3 cellular contexts compared by ENCODE assay signal in the genomic region with DNA sequence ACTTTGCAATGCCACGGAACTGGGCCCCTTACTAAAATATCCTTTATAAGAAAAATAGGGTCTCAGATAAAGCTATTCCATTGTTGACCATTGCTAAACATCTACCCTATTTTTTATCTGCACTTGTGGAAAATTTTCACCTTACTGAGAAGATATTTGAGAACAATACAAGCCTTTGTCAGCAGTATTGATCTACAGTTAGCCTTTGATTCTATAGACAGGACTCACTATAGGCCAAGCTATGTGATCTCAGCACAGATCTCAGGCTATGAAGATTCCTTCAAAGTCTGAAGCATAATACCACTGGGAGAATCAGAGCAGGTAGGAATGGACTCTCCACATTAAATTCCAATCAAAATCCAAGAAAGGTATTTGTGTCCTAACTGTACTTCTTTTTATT.
TF ChIP-seq lines count a peak whose summit lies in the region.

No MANE protein-coding gene starts in this region.

TF ChIP-seq in HepG2, 621 proteins besides CTCF, POLR2A, EP300 and RAD21 (continues in another document):
- TF ChIP-seq HDAC6 (IDR thresholded peaks at IDR 0.05; ENCODE audit: low read depth, low read length) (no peak), NFKB2 (CRISPR knock-in tag; IDR thresholded peaks at IDR 0.05; ENCODE audit: borderline replicate concordance) (no peak), ZNF543 (CRISPR knock-in tag; IDR thresholded peaks at IDR 0.05) (no peak), MAFK (conservative IDR thresholded peaks at IDR 0.05 in 1 of 2, IDR thresholded peaks at IDR 0.05 in 1 of 2; ENCODE audit: low read length in 2 of 2) (peak in 1 of 2 experiments; percentile 32; a peak in 2 of 4 replicates), PAWR (CRISPR knock-in tag; IDR thresholded peaks at IDR 0.05; ENCODE audit: borderline replicate concordance) (no peak), SOX5 (CRISPR knock-in tag; IDR thresholded peaks at IDR 0.05; ENCODE audit: borderline replicate concordance) (peak; percentile 35; the same call in 1 of the 2 replicates), KLF12 (CRISPR knock-in tag; IDR thresholded peaks at IDR 0.05; ENCODE audit: borderline replicate concordance) (no peak), ZNF652 (CRISPR knock-in tag; IDR thresholded peaks at IDR 0.05; ENCODE audit: borderline replicate concordance, low read depth) (no peak), ZNF564 (CRISPR knock-in tag; IDR thresholded peaks at IDR 0.05) (no peak), SOX13 (IDR thresholded peaks at IDR 0.05) (no peak), SOX13 (CRISPR knock-in tag; conservative IDR thresholded peaks at IDR 0.05 in 1 of 2, IDR thresholded peaks at IDR 0.05 in 1 of 2) (peak in 1 of 2 experiments; percentile 72; a peak in 2 of 4 replicates), ESRRA (CRISPR knock-in tag; IDR thresholded peaks at IDR 0.05; ENCODE audit: low read depth) (no peak), ZNF781 (CRISPR knock-in tag; IDR thresholded peaks at IDR 0.05; ENCODE audit: borderline replicate concordance, not compliant biosample characterization) (no peak), SRY (CRISPR knock-in tag; IDR thresholded peaks at IDR 0.05) (no peak)
- TF ChIP-seq, protein P1, sequence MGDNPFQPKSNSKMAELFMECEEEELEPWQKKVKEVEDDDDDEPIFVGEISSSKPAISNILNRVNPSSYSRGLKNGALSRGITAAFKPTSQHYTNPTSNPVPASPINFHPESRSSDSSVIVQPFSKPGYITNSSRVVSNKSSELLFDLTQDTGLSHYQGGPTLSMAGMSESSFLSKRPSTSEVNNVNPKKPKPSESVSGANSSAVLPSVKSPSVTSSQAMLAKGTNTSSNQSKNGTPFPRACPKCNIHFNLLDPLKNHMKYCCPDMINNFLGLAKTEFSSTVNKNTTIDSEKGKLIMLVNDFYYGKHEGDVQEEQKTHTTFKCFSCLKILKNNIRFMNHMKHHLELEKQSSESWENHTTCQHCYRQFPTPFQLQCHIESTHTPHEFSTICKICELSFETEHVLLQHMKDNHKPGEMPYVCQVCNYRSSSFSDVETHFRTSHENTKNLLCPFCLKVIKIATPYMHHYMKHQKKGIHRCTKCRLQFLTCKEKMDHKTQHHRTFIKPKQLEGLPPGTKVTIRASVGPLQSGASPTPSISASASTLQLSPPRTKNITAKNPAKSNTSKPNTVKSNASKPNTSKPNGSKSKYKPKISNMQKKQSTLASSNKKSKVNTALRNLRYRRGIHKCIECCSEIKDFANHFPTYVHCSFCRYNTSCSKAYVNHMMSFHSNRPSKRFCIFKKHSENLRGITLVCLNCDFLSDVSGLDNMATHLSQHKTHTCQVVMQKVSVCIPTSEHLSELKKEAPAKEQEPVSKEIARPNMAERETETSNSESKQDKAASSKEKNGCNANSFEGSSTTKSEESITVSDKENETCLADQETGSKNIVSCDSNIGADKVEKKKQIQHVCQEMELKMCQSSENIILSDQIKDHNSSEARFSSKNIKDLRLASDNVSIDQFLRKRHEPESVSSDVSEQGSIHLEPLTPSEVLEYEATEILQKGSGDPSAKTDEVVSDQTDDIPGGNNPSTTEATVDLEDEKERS (CRISPR knock-in tag; IDR thresholded peaks at IDR 0.05) = no peak
- TF ChIP-seq, protein P2, sequence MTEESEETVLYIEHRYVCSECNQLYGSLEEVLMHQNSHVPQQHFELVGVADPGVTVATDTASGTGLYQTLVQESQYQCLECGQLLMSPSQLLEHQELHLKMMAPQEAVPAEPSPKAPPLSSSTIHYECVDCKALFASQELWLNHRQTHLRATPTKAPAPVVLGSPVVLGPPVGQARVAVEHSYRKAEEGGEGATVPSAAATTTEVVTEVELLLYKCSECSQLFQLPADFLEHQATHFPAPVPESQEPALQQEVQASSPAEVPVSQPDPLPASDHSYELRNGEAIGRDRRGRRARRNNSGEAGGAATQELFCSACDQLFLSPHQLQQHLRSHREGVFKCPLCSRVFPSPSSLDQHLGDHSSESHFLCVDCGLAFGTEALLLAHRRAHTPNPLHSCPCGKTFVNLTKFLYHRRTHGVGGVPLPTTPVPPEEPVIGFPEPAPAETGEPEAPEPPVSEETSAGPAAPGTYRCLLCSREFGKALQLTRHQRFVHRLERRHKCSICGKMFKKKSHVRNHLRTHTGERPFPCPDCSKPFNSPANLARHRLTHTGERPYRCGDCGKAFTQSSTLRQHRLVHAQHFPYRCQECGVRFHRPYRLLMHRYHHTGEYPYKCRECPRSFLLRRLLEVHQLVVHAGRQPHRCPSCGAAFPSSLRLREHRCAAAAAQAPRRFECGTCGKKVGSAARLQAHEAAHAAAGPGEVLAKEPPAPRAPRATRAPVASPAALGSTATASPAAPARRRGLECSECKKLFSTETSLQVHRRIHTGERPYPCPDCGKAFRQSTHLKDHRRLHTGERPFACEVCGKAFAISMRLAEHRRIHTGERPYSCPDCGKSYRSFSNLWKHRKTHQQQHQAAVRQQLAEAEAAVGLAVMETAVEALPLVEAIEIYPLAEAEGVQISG (CRISPR knock-in tag; IDR thresholded peaks at IDR 0.05) = no peak

TF ChIP-seq in endothelial cell of umbilical vein, 7 proteins besides CTCF, POLR2A, EP300 and RAD21:
- TF ChIP-seq GATA2 (IDR thresholded peaks at IDR 0.05; ENCODE audit: insufficient read depth, insufficient read length, low read depth, low read length) (no peak), MYC (IDR thresholded peaks at IDR 0.05; ENCODE audit: low read depth, low read length) (no peak), POLR2AphosphoS5 (IDR thresholded peaks at IDR 0.05; ENCODE audit: insufficient read depth, low read depth, low read length) (no peak), FOS (IDR thresholded peaks at IDR 0.05; ENCODE audit: borderline replicate concordance, insufficient read depth, low read length) (no peak), EZH2 (IDR thresholded peaks at IDR 0.05; ENCODE audit: borderline replicate concordance, low read depth, low read length, severe bottlenecking) (no peak), JUN (IDR thresholded peaks at IDR 0.05; ENCODE audit: borderline replicate concordance, insufficient read depth, insufficient read length, low read depth) (no peak)
- TF ChIP-seq, protein P3, sequence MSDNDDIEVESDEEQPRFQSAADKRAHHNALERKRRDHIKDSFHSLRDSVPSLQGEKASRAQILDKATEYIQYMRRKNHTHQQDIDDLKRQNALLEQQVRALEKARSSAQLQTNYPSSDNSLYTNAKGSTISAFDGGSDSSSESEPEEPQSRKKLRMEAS (IDR thresholded peaks at IDR 0.05; ENCODE audit: insufficient read depth, insufficient read length) = no peak

TF ChIP-seq in GM23338, 12 proteins besides CTCF, POLR2A, EP300 and RAD21:
- TF ChIP-seq EZH2 (IDR thresholded peaks at IDR 0.05; ENCODE audit: low read depth, unreplicated experiment) (no peak), ZNF331 (CRISPR knock-in tag; IDR thresholded peaks at IDR 0.05; ENCODE audit: low read depth) (no peak), POLR2AphosphoS5 (IDR thresholded peaks at IDR 0.05; ENCODE audit: low read depth) (no peak), EZH2phosphoT487 (IDR thresholded peaks at IDR 0.05; ENCODE audit: unreplicated experiment) (no peak), JUNB (IDR thresholded peaks at IDR 0.05; ENCODE audit: unreplicated experiment) (no peak), NANOG (IDR thresholded peaks at IDR 0.05; ENCODE audit: borderline replicate concordance) (no peak)
- TF ChIP-seq, protein P4, sequence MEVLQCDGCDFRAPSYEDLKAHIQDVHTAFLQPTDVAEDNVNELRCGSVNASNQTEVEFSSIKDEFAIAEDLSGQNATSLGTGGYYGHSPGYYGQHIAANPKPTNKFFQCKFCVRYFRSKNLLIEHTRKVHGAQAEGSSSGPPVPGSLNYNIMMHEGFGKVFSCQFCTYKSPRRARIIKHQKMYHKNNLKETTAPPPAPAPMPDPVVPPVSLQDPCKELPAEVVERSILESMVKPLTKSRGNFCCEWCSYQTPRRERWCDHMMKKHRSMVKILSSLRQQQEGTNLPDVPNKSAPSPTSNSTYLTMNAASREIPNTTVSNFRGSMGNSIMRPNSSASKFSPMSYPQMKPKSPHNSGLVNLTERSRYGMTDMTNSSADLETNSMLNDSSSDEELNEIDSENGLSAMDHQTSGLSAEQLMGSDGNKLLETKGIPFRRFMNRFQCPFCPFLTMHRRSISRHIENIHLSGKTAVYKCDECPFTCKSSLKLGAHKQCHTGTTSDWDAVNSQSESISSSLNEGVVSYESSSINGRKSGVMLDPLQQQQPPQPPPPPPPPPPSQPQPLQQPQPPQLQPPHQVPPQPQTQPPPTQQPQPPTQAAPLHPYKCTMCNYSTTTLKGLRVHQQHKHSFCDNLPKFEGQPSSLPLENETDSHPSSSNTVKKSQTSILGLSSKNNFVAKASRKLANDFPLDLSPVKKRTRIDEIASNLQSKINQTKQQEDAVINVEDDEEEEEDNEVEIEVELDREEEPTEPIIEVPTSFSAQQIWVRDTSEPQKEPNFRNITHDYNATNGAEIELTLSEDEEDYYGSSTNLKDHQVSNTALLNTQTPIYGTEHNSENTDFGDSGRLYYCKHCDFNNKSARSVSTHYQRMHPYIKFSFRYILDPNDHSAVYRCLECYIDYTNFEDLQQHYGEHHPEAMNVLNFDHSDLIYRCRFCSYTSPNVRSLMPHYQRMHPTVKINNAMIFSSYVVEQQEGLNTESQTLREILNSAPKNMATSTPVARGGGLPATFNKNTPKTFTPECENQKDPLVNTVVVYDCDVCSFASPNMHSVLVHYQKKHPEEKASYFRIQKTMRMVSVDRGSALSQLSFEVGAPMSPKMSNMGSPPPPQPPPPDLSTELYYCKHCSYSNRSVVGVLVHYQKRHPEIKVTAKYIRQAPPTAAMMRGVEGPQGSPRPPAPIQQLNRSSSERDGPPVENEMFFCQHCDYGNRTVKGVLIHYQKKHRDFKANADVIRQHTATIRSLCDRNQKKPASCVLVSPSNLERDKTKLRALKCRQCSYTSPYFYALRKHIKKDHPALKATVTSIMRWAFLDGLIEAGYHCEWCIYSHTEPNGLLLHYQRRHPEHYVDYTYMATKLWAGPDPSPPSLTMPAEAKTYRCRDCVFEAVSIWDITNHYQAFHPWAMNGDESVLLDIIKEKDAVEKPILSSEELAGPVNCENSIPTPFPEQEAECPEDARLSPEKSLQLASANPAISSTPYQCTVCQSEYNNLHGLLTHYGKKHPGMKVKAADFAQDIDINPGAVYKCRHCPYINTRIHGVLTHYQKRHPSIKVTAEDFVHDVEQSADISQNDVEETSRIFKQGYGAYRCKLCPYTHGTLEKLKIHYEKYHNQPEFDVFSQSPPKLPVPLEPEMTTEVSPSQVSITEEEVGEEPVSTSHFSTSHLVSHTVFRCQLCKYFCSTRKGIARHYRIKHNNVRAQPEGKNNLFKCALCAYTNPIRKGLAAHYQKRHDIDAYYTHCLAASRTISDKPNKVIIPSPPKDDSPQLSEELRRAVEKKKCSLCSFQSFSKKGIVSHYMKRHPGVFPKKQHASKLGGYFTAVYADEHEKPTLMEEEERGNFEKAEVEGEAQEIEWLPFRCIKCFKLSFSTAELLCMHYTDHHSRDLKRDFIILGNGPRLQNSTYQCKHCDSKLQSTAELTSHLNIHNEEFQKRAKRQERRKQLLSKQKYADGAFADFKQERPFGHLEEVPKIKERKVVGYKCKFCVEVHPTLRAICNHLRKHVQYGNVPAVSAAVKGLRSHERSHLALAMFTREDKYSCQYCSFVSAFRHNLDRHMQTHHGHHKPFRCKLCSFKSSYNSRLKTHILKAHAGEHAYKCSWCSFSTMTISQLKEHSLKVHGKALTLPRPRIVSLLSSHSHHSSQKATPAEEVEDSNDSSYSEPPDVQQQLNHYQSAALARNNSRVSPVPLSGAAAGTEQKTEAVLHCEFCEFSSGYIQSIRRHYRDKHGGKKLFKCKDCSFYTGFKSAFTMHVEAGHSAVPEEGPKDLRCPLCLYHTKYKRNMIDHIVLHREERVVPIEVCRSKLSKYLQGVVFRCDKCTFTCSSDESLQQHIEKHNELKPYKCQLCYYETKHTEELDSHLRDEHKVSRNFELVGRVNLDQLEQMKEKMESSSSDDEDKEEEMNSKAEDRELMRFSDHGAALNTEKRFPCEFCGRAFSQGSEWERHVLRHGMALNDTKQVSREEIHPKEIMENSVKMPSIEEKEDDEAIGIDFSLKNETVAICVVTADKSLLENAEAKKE (CRISPR knock-in tag; IDR thresholded peaks at IDR 0.05) = no peak
- TF ChIP-seq, protein P5, sequence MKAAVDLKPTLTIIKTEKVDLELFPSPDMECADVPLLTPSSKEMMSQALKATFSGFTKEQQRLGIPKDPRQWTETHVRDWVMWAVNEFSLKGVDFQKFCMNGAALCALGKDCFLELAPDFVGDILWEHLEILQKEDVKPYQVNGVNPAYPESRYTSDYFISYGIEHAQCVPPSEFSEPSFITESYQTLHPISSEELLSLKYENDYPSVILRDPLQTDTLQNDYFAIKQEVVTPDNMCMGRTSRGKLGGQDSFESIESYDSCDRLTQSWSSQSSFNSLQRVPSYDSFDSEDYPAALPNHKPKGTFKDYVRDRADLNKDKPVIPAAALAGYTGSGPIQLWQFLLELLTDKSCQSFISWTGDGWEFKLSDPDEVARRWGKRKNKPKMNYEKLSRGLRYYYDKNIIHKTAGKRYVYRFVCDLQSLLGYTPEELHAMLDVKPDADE (IDR thresholded peaks at IDR 0.05) = no peak
- TF ChIP-seq, protein P6, sequence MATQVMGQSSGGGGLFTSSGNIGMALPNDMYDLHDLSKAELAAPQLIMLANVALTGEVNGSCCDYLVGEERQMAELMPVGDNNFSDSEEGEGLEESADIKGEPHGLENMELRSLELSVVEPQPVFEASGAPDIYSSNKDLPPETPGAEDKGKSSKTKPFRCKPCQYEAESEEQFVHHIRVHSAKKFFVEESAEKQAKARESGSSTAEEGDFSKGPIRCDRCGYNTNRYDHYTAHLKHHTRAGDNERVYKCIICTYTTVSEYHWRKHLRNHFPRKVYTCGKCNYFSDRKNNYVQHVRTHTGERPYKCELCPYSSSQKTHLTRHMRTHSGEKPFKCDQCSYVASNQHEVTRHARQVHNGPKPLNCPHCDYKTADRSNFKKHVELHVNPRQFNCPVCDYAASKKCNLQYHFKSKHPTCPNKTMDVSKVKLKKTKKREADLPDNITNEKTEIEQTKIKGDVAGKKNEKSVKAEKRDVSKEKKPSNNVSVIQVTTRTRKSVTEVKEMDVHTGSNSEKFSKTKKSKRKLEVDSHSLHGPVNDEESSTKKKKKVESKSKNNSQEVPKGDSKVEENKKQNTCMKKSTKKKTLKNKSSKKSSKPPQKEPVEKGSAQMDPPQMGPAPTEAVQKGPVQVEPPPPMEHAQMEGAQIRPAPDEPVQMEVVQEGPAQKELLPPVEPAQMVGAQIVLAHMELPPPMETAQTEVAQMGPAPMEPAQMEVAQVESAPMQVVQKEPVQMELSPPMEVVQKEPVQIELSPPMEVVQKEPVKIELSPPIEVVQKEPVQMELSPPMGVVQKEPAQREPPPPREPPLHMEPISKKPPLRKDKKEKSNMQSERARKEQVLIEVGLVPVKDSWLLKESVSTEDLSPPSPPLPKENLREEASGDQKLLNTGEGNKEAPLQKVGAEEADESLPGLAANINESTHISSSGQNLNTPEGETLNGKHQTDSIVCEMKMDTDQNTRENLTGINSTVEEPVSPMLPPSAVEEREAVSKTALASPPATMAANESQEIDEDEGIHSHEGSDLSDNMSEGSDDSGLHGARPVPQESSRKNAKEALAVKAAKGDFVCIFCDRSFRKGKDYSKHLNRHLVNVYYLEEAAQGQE (IDR thresholded peaks at IDR 0.05; ENCODE audit: unreplicated experiment) = no peak
